Comparison of ENCODE assay signal across 21 cellular contexts in genomic region chr17:43658890-43659289, GRCh38. TPM values are rescaled to one million over a fixed set of nuclear protein-coding genes. Genes with fewer than 3 reads are reported as not detected.
DNase-seq lines count a peak whose midpoint lies in the region; ATAC-seq and TF ChIP-seq lines count a peak whose summit lies in the region.
"Had no signal": no experiment of that assay in that cellular context is flagged by ENCODE, and none has a peak within 500 bp of the region (broad histone marks: within the 10 kb centered on the region; RNA-seq: fewer than 3 reads in every experiment).

No MANE protein-coding gene starts in this region.

- no peaks in the 10 kb centered on the region for H3K79me1 ChIP-seq in neuronal stem cell (ENCODE audit: low read depth, low read length)

- no peak overlapping the region for H3K27ac ChIP-seq in endodermal cell (ENCODE audit: low read depth, low read length)
- H3K27ac ChIP-seq in neuronal stem cell (replicated peaks; ENCODE audit: low read length): no peak overlapping the region
- H3K27ac ChIP-seq in vagina: peak overlapping the region; percentile 42
- H3K27ac ChIP-seq: C4-2B had no signal

- intact Hi-C loops in left ventricle myocardium superior (cut with micrococcal nuclease): no loop called here
- intact Hi-C loops in cardiac septum (cut with DNase I): no loop called here
- intact Hi-C loops in vagina (cut with DNase I): no loop called here

- no peaks in the 10 kb centered on the region for H3K9me3 ChIP-seq in endodermal cell (ENCODE audit: control insufficient read depth, low read length)
- H3K9me3 ChIP-seq in neuronal stem cell (replicated peaks in 1 of 2; ENCODE audit: control insufficient read depth in 2 of 2, insufficient read depth in 1 of 2, low read depth in 1 of 2, low read length in 2 of 2): no peaks in the 10 kb centered on the region
- no peaks in the 10 kb centered on the region for H3K9me3 ChIP-seq in vagina

- no peak overlapping the region for H2BK5ac ChIP-seq in neuronal stem cell (ENCODE audit: low read length)

- no peak overlapping the region for H2AFZ ChIP-seq in neuronal stem cell (ENCODE audit: low read length)

- no peak overlapping the region for H3K4me3 Mint-ChIP-seq in endodermal cell

- no peak overlapping the region for H2AK5ac ChIP-seq in neuronal stem cell (ENCODE audit: low read depth, low read length)

- no peak overlapping the region for H3K14ac ChIP-seq in neuronal stem cell (ENCODE audit: low read length)

- no peak overlapping the region for H4K91ac ChIP-seq in neuronal stem cell (ENCODE audit: low read depth, low read length, poor library complexity)

- H3K9me3 Mint-ChIP-seq in endodermal cell: no peaks in the 10 kb centered on the region
- H3K9me3 Mint-ChIP-seq: activated CD4-positive, alpha-beta T cell treated with anti-CD3 and anti-CD28 coated beads, Interleukin-2, amount 10 ng/mL, durations not matched to agents 7 days and 5 days; naive thymus-derived CD4-positive, alpha-beta T cell had no signal

- no peak overlapping the region for H4K8ac ChIP-seq in neuronal stem cell (ENCODE audit: low read depth, low read length)

- no peak overlapping the region for H3K23ac ChIP-seq in neuronal stem cell (ENCODE audit: low read depth, low read length, poor library complexity)

- WGBS in endodermal cell (ENCODE audit: insufficient coverage in 1 of 2, insufficient read length in 1 of 2), 2 experiments: 76 to 93% methylated on average over 4 to 9 of the region's 9 CpGs
- WGBS in neuronal stem cell (ENCODE audit: extremely low coverage in 2 of 2, insufficient read length in 2 of 2, insufficient replicate concordance in 1 of 2), 2 donors: no CpG with 5 or more reads among the region's 9 CpGs

- no peak overlapping the region for H3K9ac ChIP-seq in endodermal cell (ENCODE audit: extremely low read depth, low read length, poor library complexity, severe bottlenecking)
- H3K9ac ChIP-seq in neuronal stem cell (ENCODE audit: low read depth, low read length, poor library complexity): no peak overlapping the region

- H3K36me3 ChIP-seq in endodermal cell (ENCODE audit: control insufficient read depth, insufficient read depth, low read length): no peaks in the 10 kb centered on the region
- H3K36me3 ChIP-seq in neuronal stem cell (replicated peaks in 1 of 2; ENCODE audit: control insufficient read depth in 2 of 2, insufficient read depth in 2 of 2, low read length in 2 of 2): no peaks in the 10 kb centered on the region
- H3K36me3 ChIP-seq in vagina: no peaks in the 10 kb centered on the region

- H3K4me1 ChIP-seq in endodermal cell (ENCODE audit: control insufficient read depth, insufficient read depth, low read length) (peaks cover 7% of the 10 kb centered on the region), neuronal stem cell (ENCODE audit: control insufficient read depth in 2 of 2, insufficient read depth in 1 of 2, low read depth in 1 of 2, low read length in 2 of 2) (peaks cover 5 to 35% of the 10 kb centered on the region in 2 donors), vagina (peaks cover 37% of the 10 kb centered on the region)

- DNase-seq in left ventricle myocardium superior (no peak), cardiac septum (ENCODE audit: low spot score) (no peak), endodermal cell (peak; percentile 65), neuronal stem cell (ENCODE audit: low spot score) (no peak), vagina (ENCODE audit: extremely low spot score in 2 of 2) (no peak), NCI-H510A (lab: John Stamatoyannopoulos, UW) (no peak), activated gamma-delta T cell treated with Interleukin-2 at 50 U/mL for 16 hours (no peak), SKM-1 treated with dmso at 0.1 percent for 144 hours (lab: John Stamatoyannopoulos, UW; ENCODE audit: unreplicated experiment) (no peak)
- DNase-seq: ACHN; activated CD4-positive, alpha-beta T cell treated with anti-CD3 and anti-CD28 coated beads, Interleukin-2, amount 10 ng/mL, durations not matched to agents 7 days and 5 days; activated CD8-positive, alpha-beta memory T cell treated with anti-CD3 and anti-CD28 coated beads, Interleukin-2, amount 50 U/mL, for 4 hours; dermis blood vessel endothelial cell; kidney; mesenchymal stem cell; naive thymus-derived CD4-positive, alpha-beta T cell; NCI-H1417; NCI-H526 treated with DMSO at 0.1 percent for 48 hours; OCI-M1; SHP77 treated with DMSO at 0.1 percent for 48 hours had no signal

- H3K4me1 Mint-ChIP-seq in endodermal cell: peaks cover 38% of the 10 kb centered on the region

- ATAC-seq in left ventricle myocardium superior: peak; percentile 20
- ATAC-seq: naive thymus-derived CD4-positive, alpha-beta T cell had no signal

- no peak overlapping the region for H2BK120ac ChIP-seq in neuronal stem cell (ENCODE audit: low read depth, low read length)

- no peak overlapping the region for H3K4me2 ChIP-seq in neuronal stem cell (ENCODE audit: insufficient read depth, low read length, poor library complexity, severe bottlenecking)

- peaks cover 4% of the 10 kb centered on the region for H3K27me3 Mint-ChIP-seq in endodermal cell (ENCODE audit: insufficient read depth)

- no peak for TF ChIP-seq POLR2A in vagina (IDR thresholded peaks at IDR 0.05)

- no peak overlapping the region for H2BK15ac ChIP-seq in neuronal stem cell (ENCODE audit: low read length)

- H2BK12ac ChIP-seq in neuronal stem cell (ENCODE audit: low read length): no peak overlapping the region

- no peaks in the 10 kb centered on the region for H3K36me3 Mint-ChIP-seq in endodermal cell (ENCODE audit: low read depth)
- H3K36me3 Mint-ChIP-seq: naive thymus-derived CD4-positive, alpha-beta T cell had no signal

- no peak overlapping the region for H3K4ac ChIP-seq in neuronal stem cell (ENCODE audit: low read length)

- H3K27me3 ChIP-seq in endodermal cell (ENCODE audit: control insufficient read depth, insufficient read depth, low read length, poor library complexity, severe bottlenecking): no peaks in the 10 kb centered on the region
- peaks cover 0 to 24% (median 0%) of the 10 kb centered on the region in 3 experiments for H3K27me3 ChIP-seq in neuronal stem cell (ENCODE audit: control insufficient read depth in 3 of 3, insufficient read depth in 3 of 3, low read depth in 1 of 3, low read length in 3 of 3)
- H3K27me3 ChIP-seq in vagina: no peaks in the 10 kb centered on the region

- TF ChIP-seq CTCF in endodermal cell (conservative IDR thresholded peaks at IDR 0.05) (no peak), vagina (IDR thresholded peaks at IDR 0.05) (no peak)

- H3K4me3 ChIP-seq in endodermal cell (ENCODE audit: low read length): no peak overlapping the region
- H3K4me3 ChIP-seq in neuronal stem cell (ENCODE audit: low read length in 2 of 2): no peak overlapping the region
- H3K4me3 ChIP-seq in vagina: peak overlapping the region in 1 of 2 donors; percentile 35

- no peak overlapping the region for H3K27ac Mint-ChIP-seq in endodermal cell
- H3K27ac Mint-ChIP-seq: activated CD4-positive, alpha-beta T cell treated with anti-CD3 and anti-CD28 coated beads, Interleukin-2, amount 10 ng/mL, durations not matched to agents 7 days and 5 days had no signal

- H3K18ac ChIP-seq in neuronal stem cell (ENCODE audit: low read length): peak overlapping the region; percentile 53

RNA-seq across cellular contexts. Expression of gene MEOX1, which starts 2.8 kb away (rescaled TPM):
- 11.1 TPM for total RNA-seq in left ventricle myocardium superior
- 19.8 TPM for total RNA-seq in cardiac septum
- total RNA-seq in endodermal cell: not detected
- polyA plus RNA-seq in endodermal cell (2013, experiment 1 of 2): 1.5 TPM
- 1.6 TPM for polyA plus RNA-seq in endodermal cell (2013, experiment 2 of 2)
- polyA plus RNA-seq in neuronal stem cell (2013, experiment 1 of 2): 0.14 TPM
- 0.08 TPM for polyA plus RNA-seq in neuronal stem cell (2013, experiment 2 of 2)
- 4.7 TPM for total RNA-seq in vagina
- total RNA-seq: endothelial cell of umbilical vein had no signal
